ENCODE assay signal across 1 cellular context in the genomic region with DNA sequence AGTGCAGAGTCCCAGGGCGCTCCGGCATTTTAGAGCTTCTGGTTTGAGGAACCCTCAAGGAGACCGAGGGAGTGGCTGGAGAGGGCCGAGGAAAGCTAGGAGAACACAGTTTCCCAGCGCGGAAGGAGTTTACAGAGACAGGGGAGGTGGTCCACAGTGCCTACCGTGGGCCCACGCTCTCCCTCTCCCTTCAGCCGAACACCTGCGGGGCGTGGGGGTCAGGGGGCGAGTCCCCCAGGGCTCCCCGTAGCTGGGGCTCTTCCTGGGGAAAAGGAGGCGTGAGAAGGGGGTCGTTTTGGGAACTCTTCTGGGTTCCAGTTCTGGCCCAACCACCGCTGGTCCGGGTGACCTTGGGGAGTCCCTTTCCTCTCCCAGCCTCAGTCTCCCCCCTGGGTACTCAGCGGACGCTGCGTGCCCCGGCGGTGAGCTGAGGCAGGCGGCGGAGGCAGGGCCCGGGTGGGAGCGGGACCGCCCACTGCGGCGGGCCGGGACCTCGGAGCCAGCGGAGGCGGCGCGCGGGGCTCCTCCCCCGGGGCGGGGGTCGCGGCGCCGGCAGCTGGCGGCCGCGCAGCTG.
TF ChIP-seq lines count a peak whose summit lies in the region.

No MANE protein-coding gene starts in this region.

TF ChIP-seq in IMR-90, 13 proteins besides CTCF, POLR2A, EP300 and RAD21 (continued from another document):
- TF ChIP-seq MAZ (IDR thresholded peaks at IDR 0.05; ENCODE audit: borderline replicate concordance, low read depth, low read length) (no peak), USF2 (IDR thresholded peaks at IDR 0.05; ENCODE audit: low read depth, low read length) (no peak), ELK1 (IDR thresholded peaks at IDR 0.05; ENCODE audit: borderline replicate concordance, low read depth, low read length) (no peak), CEBPB (IDR thresholded peaks at IDR 0.05; ENCODE audit: low read depth, low read length) (no peak), FOS (IDR thresholded peaks at IDR 0.05; ENCODE audit: low read depth, low read length) (no peak), SMC3 (IDR thresholded peaks at IDR 0.05; ENCODE audit: low read depth, low read length) (no peak), RCOR1 (IDR thresholded peaks at IDR 0.05; ENCODE audit: insufficient replicate concordance, low read length) (no peak), CHD1 (IDR thresholded peaks at IDR 0.05; ENCODE audit: low read depth, low read length) (no peak)
